ENCODE assay signal across 13 cellular contexts in genomic region chr15:68639926-68640600, GRCh38.
DNase-seq lines count a peak whose midpoint lies in the region; ATAC-seq, FAIRE-seq and TF ChIP-seq lines count a peak whose summit lies in the region.
"Had no signal": no experiment of that assay in that cellular context is flagged by ENCODE, and none has a peak within 500 bp of the region (broad histone marks: within the 10 kb centered on the region; RNA-seq: fewer than 3 reads in every experiment).

No MANE protein-coding gene starts in this region.

- H3K18ac ChIP-seq in H1 (ENCODE audit: extremely low read depth, low read length) = no peak overlapping the region

- H3K4me2 ChIP-seq in PC-3 (ENCODE audit: low read length) = no peak overlapping the region
- no peak overlapping the region for H3K4me2 ChIP-seq in H1 (ENCODE audit: insufficient read depth in 1 of 2, low read depth in 2 of 2, low read length in 2 of 2)

- no peaks in the 10 kb centered on the region for H3K79me2 ChIP-seq in PC-3 (ENCODE audit: low read length)
- H3K79me2 ChIP-seq in H1 (ENCODE audit: control insufficient read depth in 1 of 2, insufficient read depth in 2 of 2, low read length in 2 of 2) = no peaks in the 10 kb centered on the region

- no peak for FAIRE-seq in H1 (lab: Jason Lieb, UNC)

- peak overlapping the region; percentile 66; the same call in 1 of the 2 replicates for H2BK15ac ChIP-seq in H1 (ENCODE audit: low read length)

- H3K56ac ChIP-seq in H1 (replicated peaks; ENCODE audit: insufficient read length, low read depth, low read length) = no peak overlapping the region

- no peak for TF ChIP-seq EP300 in H1 (IDR thresholded peaks at IDR 0.05; ENCODE audit: borderline replicate concordance in 1 of 2, low read depth in 2 of 2, low read length in 2 of 2)

- POLR2A ChIA-PET in PC-3 (lab: Charles Lee; ENCODE audit: unreplicated experiment) (no interaction called here), H1 (lab: Charles Lee; ENCODE audit: partially characterized antibody) (interaction anchor here (0.6 kb wide), 1 partner anchor 23 kb away, joined by 3 read pairs; no protein-coding TSS in a partner anchor)

- H3K4me3 ChIP-seq in PC-3 (ENCODE audit: low read length) (no peak overlapping the region), H1 (ENCODE audit: extremely low read depth in 1 of 4, insufficient read depth in 2 of 4, low read depth in 3 of 4, low read length in 4 of 4) (no peak overlapping the region), SJCRH30 (no peak overlapping the region)
- H3K4me3 ChIP-seq: suprapubic skin had no signal

- H3K27ac ChIP-seq in PC-3 (ENCODE audit: low read length) (no peak overlapping the region), H1 (ENCODE audit: low read depth, low read length) (no peak overlapping the region), SJCRH30 (no peak overlapping the region)

- no peak overlapping the region for H3K14ac ChIP-seq in H1 (ENCODE audit: insufficient read length)

- no peaks in the 10 kb centered on the region for H3F3A ChIP-seq in PC-3 (ENCODE audit: low read length, unreplicated experiment)

- no peaks in the 10 kb centered on the region for H3K79me1 ChIP-seq in H1 (ENCODE audit: low read depth, low read length)

- no peak overlapping the region for H2BK5ac ChIP-seq in H1 (ENCODE audit: low read depth, low read length)

- intact Hi-C loops in PC-3 (cut with micrococcal nuclease) = no loop called here

- H3K23me2 ChIP-seq in H1 (ENCODE audit: low read depth, low read length) = no peaks in the 10 kb centered on the region

- H3K9ac ChIP-seq in PC-3 (ENCODE audit: low read length) = no peak overlapping the region
- no peak overlapping the region for H3K9ac ChIP-seq in H1 (replicated peaks in 1 of 4; ENCODE audit: extremely low read depth in 1 of 4, low read depth in 3 of 4, low read length in 3 of 4)

- H2BK120ac ChIP-seq in H1 (replicated peaks; ENCODE audit: low read depth, low read length) = no peak overlapping the region

- TF ChIP-seq CTCF in PC-3 (conservative IDR thresholded peaks at IDR 0.05; ENCODE audit: low read depth, low read length) = no peak
- no peak for TF ChIP-seq CTCF in H1 (IDR thresholded peaks at IDR 0.05; ENCODE audit: control extremely low read depth in 1 of 3, insufficient read depth in 1 of 3, low read depth in 1 of 3, low read length in 3 of 3)
- TF ChIP-seq CTCF in omental fat pad (IDR thresholded peaks at IDR 0.05) = no peak

- no peak overlapping the region for H3K23ac ChIP-seq in H1 (ENCODE audit: insufficient read length)

- no peaks in the 10 kb centered on the region for H3K9me2 ChIP-seq in PC-3 (replicated peaks; ENCODE audit: low read length)

- no peak overlapping the region for H4K8ac ChIP-seq in H1 (ENCODE audit: extremely low read depth, insufficient read depth, low read length)

- 0 out of 2 replicates have a peak overlapping the region, but pooled peaks have one; percentile 14 for H2AK5ac ChIP-seq in H1 (ENCODE audit: low read depth, low read length)

- ATAC-seq in PC-3 = peak; percentile 35
- ATAC-seq in omental fat pad (ENCODE audit: low FRiP score) = peak; percentile 33

- BruUV-seq in PC-3 (replicated peaks; lab: Mats Ljungman, UMichigan) = no TSS peak

- DNase-seq in EL (peak; percentile 63), PC-3 (peak; percentile 60), H1 (ENCODE audit: low read depth in 1 of 2, low spot score in 2 of 2) (no peak), omental fat pad (ENCODE audit: low spot score) (no peak), SJCRH30 (no peak), NCI-H82 (lab: John Stamatoyannopoulos, UW) (no peak), T-helper 1 cell (no peak)
- no peak for DNase-seq in activated CD8-positive, alpha-beta memory T cell treated with anti-CD3 and anti-CD28 coated beads, Interleukin-2, amount 50 U/mL, for 48 hours
- DNase-seq: activated naive CD4-positive, alpha-beta T cell treated with anti-CD3 and anti-CD28 coated beads for 36 hours; mesendoderm; occipital lobe; stimulated activated CD4-positive, alpha-beta T cell treated with anti-CD3 and anti-CD28 coated beads, Interleukin-12 subunit alpha, Interleukin-12 subunit beta, amount 100 ng/mL, for 4 hours had no signal

- H3K9me3 ChIP-seq in PC-3 (ENCODE audit: low read length) (no peaks in the 10 kb centered on the region), H1 (ENCODE audit: insufficient read depth in 2 of 2, low read depth in 1 of 2, low read length in 1 of 2) (no peaks in the 10 kb centered on the region), SJCRH30 (replicated peaks) (no peaks in the 10 kb centered on the region)
- H3K9me3 ChIP-seq: suprapubic skin had no signal

- no peak overlapping the region; the same call in 1 of the 2 replicates for H2BK12ac ChIP-seq in H1 (ENCODE audit: low read depth, low read length)

- H3K4ac ChIP-seq in H1 (replicated peaks; ENCODE audit: insufficient read length, low read depth, low read length) = no peak overlapping the region

- TF ChIP-seq RAD21 in H1 (IDR thresholded peaks at IDR 0.05 in 1 of 2, conservative IDR thresholded peaks at IDR 0.05 in 1 of 2; ENCODE audit: low read depth in 2 of 2, low read length in 2 of 2) = no peak

- H2BK20ac ChIP-seq in H1 (ENCODE audit: low read length) = peak overlapping the region; percentile 23; the same call in 1 of the 2 replicates

- H2AFZ ChIP-seq in PC-3 (ENCODE audit: low read length) = no peak overlapping the region
- no peak overlapping the region for H2AFZ ChIP-seq in H1 (ENCODE audit: low read length)

- CTCF ChIA-PET in PC-3 (lab: Charles Lee) = no interaction called here
- CTCF ChIA-PET in H1 (lab: Charles Lee; ENCODE audit: partially characterized antibody) = interaction anchor here (1.0 to 24.3 kb wide), 8 partner anchors 9 to 90 kb away, joined by 3 to 569 read pairs (median 5); no protein-coding TSS in a partner anchor

- H3K4me1 ChIP-seq in PC-3 (ENCODE audit: insufficient read depth, low read length) (peaks cover 14% of the 10 kb centered on the region), H1 (replicated peaks in 1 of 4; ENCODE audit: control insufficient read depth in 3 of 4, insufficient read depth in 4 of 4, low read length in 3 of 4) (peaks cover 0 to 12% (median 3%) of the 10 kb centered on the region in 4 experiments; a peak in 5 of 7 replicates), SJCRH30 (no peaks in the 10 kb centered on the region)

- H4K20me1 ChIP-seq in PC-3 (ENCODE audit: low read length) (no peaks in the 10 kb centered on the region), H1 (replicated peaks in 1 of 2; ENCODE audit: control insufficient read depth in 1 of 2, insufficient read depth in 2 of 2, low read length in 2 of 2) (no peaks in the 10 kb centered on the region)

- no peak overlapping the region for H4K91ac ChIP-seq in H1 (replicated peaks; ENCODE audit: insufficient read length, low read length)

- H3K36me3 ChIP-seq in PC-3 (ENCODE audit: low read depth, low read length) (no peaks in the 10 kb centered on the region), H1 (ENCODE audit: control insufficient read depth in 2 of 4, insufficient read depth in 4 of 4, low read length in 3 of 4) (no peaks in the 10 kb centered on the region), SJCRH30 (no peaks in the 10 kb centered on the region)
- H3K36me3 ChIP-seq: suprapubic skin had no signal

- 89% methylated on average over 7 of the region's 7 CpGs; no CpG with 5 or more reads in 1 of the 2 experiments for whole genome bisulfite sequencing in H1 (ENCODE audit: extremely low coverage in 1 of 2, insufficient coverage in 1 of 2, insufficient read length in 1 of 2, insufficient replicate concordance in 2 of 2, low coverage in 1 of 2, low lambda C conversion rate in 2 of 2, missing lambda C conversion rate in 1 of 2), 2 experiments

- no peaks in the 10 kb centered on the region for H3K27me3 ChIP-seq in PC-3 (ENCODE audit: low read length)
- H3K27me3 ChIP-seq in H1 (replicated peaks in 1 of 4; ENCODE audit: control insufficient read depth in 3 of 4, extremely low read depth in 1 of 4, insufficient read depth in 3 of 4, low read length in 3 of 4) = no peaks in the 10 kb centered on the region
- H3K27me3 ChIP-seq in SJCRH30 = peaks cover 8% of the 10 kb centered on the region; the same call in 1 of the 2 replicates
- H3K27me3 ChIP-seq: suprapubic skin had no signal

- H4K5ac ChIP-seq in H1 (ENCODE audit: insufficient read length, low read depth, low read length) = no peak overlapping the region

- TF ChIP-seq POLR2A in H1 (IDR thresholded peaks at IDR 0.05; ENCODE audit: control extremely low read depth in 1 of 2, low read depth in 2 of 2, low read length in 2 of 2) = no peak

TF ChIP-seq in H1, 55 proteins besides CTCF, POLR2A, EP300 and RAD21:
- TF ChIP-seq TAF7 (optimal IDR thresholded peaks at IDR 0.05; ENCODE audit: borderline replicate concordance, low read depth, low read length) = no peak
- TF ChIP-seq YY1 (IDR thresholded peaks at IDR 0.05; ENCODE audit: low read depth, low read length) = no peak

Comparison
In these comparisons a context has a peak if more than half of its experiments do, and no peak if none do; other contexts are left out.
1. DNase-seq: peak in EL (single experiment) and PC-3 (single experiment); none in H1 (0 of 2), omental fat pad (single experiment), SJCRH30 (0 of 2), NCI-H82 (single experiment), T-helper 1 cell (0 of 5) and activated CD8-positive, alpha-beta memory T cell treated with anti-CD3 and anti-CD28 coated beads, Interleukin-2, amount 50 U/mL, for 48 hours (single experiment).